12 cellular contexts compared by ENCODE assay signal in genomic region chr11:104402812-104403521, GRCh38.
DNase-seq lines count a peak whose midpoint lies in the region; ATAC-seq and FAIRE-seq lines count a peak whose summit lies in the region.
"Had no signal": no experiment of that assay in that cellular context is flagged by ENCODE, and none has a peak within 500 bp of the region (broad histone marks: within the 10 kb centered on the region; RNA-seq: fewer than 3 reads in every experiment).

No MANE protein-coding gene starts in this region.

- no peaks in the 10 kb centered on the region for H4K20me1 ChIP-seq in BLaER1 treated with 17β-estradiol and CSF1 and Interleukin-3, amounts not matched to agents 10 nM and 100 nM

- FAIRE-seq in HTR-8/SVneo (lab: Jason Lieb, UNC): no peak

- H3K36me3 ChIP-seq in BLaER1 treated with 17β-estradiol and CSF1 and Interleukin-3, amounts not matched to agents 10 nM and 100 nM: no peaks in the 10 kb centered on the region
- H3K36me3 ChIP-seq: brain microvascular endothelial cell, transverse colon had no signal

- ATAC-seq in HG02610 (IDR thresholded peaks at IDR 0.05; ENCODE audit: unreplicated experiment) (peak; percentile 43), GM21381 (IDR thresholded peaks at IDR 0.05; ENCODE audit: unreplicated experiment) (no peak)

- H3K9me3 ChIP-seq in BLaER1 treated with 17β-estradiol and CSF1 and Interleukin-3, amounts not matched to agents 10 nM and 100 nM (replicated peaks in 1 of 11): no peaks in the 10 kb centered on the region
- H3K9me3 ChIP-seq: transverse colon had no signal

- H3K4me2 ChIP-seq in BLaER1 treated with 17β-estradiol and CSF1 and Interleukin-3, amounts not matched to agents 10 nM and 100 nM: peak overlapping the region in 7 of 11 experiments; percentile 8 to 67 (median 25); a peak in 14 of 22 replicates

- no peak overlapping the region for H3K4me3 ChIP-seq in BLaER1 treated with 17β-estradiol and CSF1 and Interleukin-3, amounts not matched to agents 10 nM and 100 nM
- H3K4me3 ChIP-seq: GM23248, transverse colon had no signal

- no peak overlapping the region for H3K9ac ChIP-seq in BLaER1 treated with 17β-estradiol and CSF1 and Interleukin-3, amounts not matched to agents 10 nM and 100 nM
- H3K9ac ChIP-seq: GM23248 had no signal

- peaks cover 0 to 14% (median 9%) of the 10 kb centered on the region in 10 experiments; a peak in 12 of 20 replicates for H3K4me1 ChIP-seq in BLaER1 treated with 17β-estradiol and CSF1 and Interleukin-3, amounts not matched to agents 10 nM and 100 nM
- H3K4me1 ChIP-seq: transverse colon had no signal

- DNase-seq in NOMO-1 treated with dmso at 0.1 percent for 144 hours (lab: John Stamatoyannopoulos, UW; ENCODE audit: unreplicated experiment) (peak; percentile 65), iPS DF 4.7 (ENCODE audit: extremely low read depth, low spot score) (peak; percentile 71), NCI-H748 treated with DMSO at 0.1 percent for 48 hours (lab: John Stamatoyannopoulos, UW) (no peak), HTR-8/SVneo (ENCODE audit: insufficient read length, low spot score) (no peak), NCI-H1105 (lab: John Stamatoyannopoulos, UW) (no peak)
- DNase-seq: brain microvascular endothelial cell, GM23248, SHP77, transverse colon had no signal

- H3K27ac ChIP-seq in BLaER1 treated with 17β-estradiol and CSF1 and Interleukin-3, amounts not matched to agents 10 nM and 100 nM: no peak overlapping the region
- H3K27ac ChIP-seq: brain microvascular endothelial cell, GM23248, transverse colon had no signal

- no peaks in the 10 kb centered on the region for H3K27me3 ChIP-seq in BLaER1 treated with 17β-estradiol and CSF1 and Interleukin-3, amounts not matched to agents 10 nM and 100 nM
- H3K27me3 ChIP-seq: brain microvascular endothelial cell, transverse colon had no signal

Comparison
In these comparisons a context has a peak if more than half of its experiments do, and no peak if none do; other contexts are left out.
1. DNase-seq: peak in NOMO-1 treated with dmso at 0.1 percent for 144 hours (single experiment) and iPS DF 4.7 (single experiment); none in NCI-H748 treated with DMSO at 0.1 percent for 48 hours (single experiment), HTR-8/SVneo (single experiment) and NCI-H1105 (single experiment).